ENCODE assay signal across 23 cellular contexts in genomic region chr2:100390001-100390940, GRCh38.
"Had no signal": no experiment of that assay in that cellular context is flagged by ENCODE, and none has a peak within 500 bp of the region (broad histone marks: within the 10 kb centered on the region; RNA-seq: fewer than 3 reads in every experiment).

No MANE protein-coding gene starts in this region.

- H3K36me3 ChIP-seq: adrenal gland, pancreas had no signal

- H3K27me3 ChIP-seq: adrenal gland, body of pancreas, left lung, pancreas, suprapubic skin, tibial artery had no signal

- H3K4me3 ChIP-seq: adrenal gland, body of pancreas, left lung, lower lobe of right lung, mucosa of descending colon, pancreas, psoas muscle, suprapubic skin, tibial artery had no signal

- H3K27ac ChIP-seq: adrenal gland, body of pancreas, epithelial cell of prostate, left lung, lower lobe of right lung, pancreas, psoas muscle, suprapubic skin, tibial artery had no signal

- DNase-seq: activated CD4-positive, alpha-beta T cell treated with anti-CD3 and anti-CD28 coated beads for 48 hours; activated CD4-positive, alpha-beta T cell treated with anti-CD3 and anti-CD28 coated beads, Interleukin-2, amount 50 U/mL, for 48 hours; activated T-cell treated with anti-CD3 and anti-CD28 coated beads, Interleukin-2, amount 50 U/mL, for 48 hours; aorta; body of pancreas; effector CD8-positive, alpha-beta T cell; left lung; lower lobe of right lung; mesendoderm; mucosa of descending colon; pancreas; psoas muscle; stimulated activated CD4-positive, alpha-beta T cell treated with anti-CD3 and anti-CD28 coated beads, Interleukin-15, amount 100 ng/mL, for 24 hours; stimulated activated CD4-positive, alpha-beta T cell treated with anti-CD3 and anti-CD28 coated beads, Interleukin-2, amount 100 ng/mL, for 24 hours; stimulated activated naive CD4-positive, alpha-beta T cell had no signal

- H3K9me3 Mint-ChIP-seq: activated naive CD4-positive, alpha-beta T cell treated with anti-CD3 and anti-CD28 coated beads, Interleukin-2, amount 50 U/mL, for 72 hours; activated T-helper 2 cell treated with anti-CD3 and anti-CD28 coated beads, Interferon-gamma antibody, Interleukin-2, Interleukin-4, amounts not matched to agents 10 μg/mL and 5 μg/mL and 100 μg/mL, durations not matched to agents 14 hours and 24 hours and 36 hours; natural killer cell treated with Interleukin-12 subunit alpha and Interleukin-12 subunit beta and Interleukin-15 and Interleukin-18, amount 100 ng/mL, for 72 hours had no signal

- H3K36me3 Mint-ChIP-seq: activated naive CD4-positive, alpha-beta T cell treated with anti-CD3 and anti-CD28 coated beads, Interleukin-2, amount 50 U/mL, for 72 hours; natural killer cell treated with Interleukin-12 subunit alpha and Interleukin-12 subunit beta and Interleukin-15 and Interleukin-18, amount 100 ng/mL, for 72 hours had no signal

- H3K27me3 Mint-ChIP-seq: natural killer cell treated with Interleukin-12 subunit alpha and Interleukin-12 subunit beta and Interleukin-15 and Interleukin-18, amount 100 ng/mL, for 72 hours had no signal

- H3K4me3 Mint-ChIP-seq: natural killer cell treated with Interleukin-12 subunit alpha and Interleukin-12 subunit beta and Interleukin-15 and Interleukin-18, amount 100 ng/mL, for 72 hours had no signal

- H3K9me3 ChIP-seq: adrenal gland, body of pancreas, left lung, lower lobe of right lung, mucosa of descending colon, pancreas, psoas muscle, suprapubic skin, tibial artery had no signal

- ATAC-seq: activated CD4-positive, CD25-positive, alpha-beta regulatory T cell treated with anti-CD3 and anti-CD28 coated beads, Interleukin-2, amount 50 U/mL, for 24 hours; activated naive CD4-positive, alpha-beta T cell treated with anti-CD3 and anti-CD28 coated beads, Interleukin-2, amount 50 U/mL, for 72 hours; body of pancreas; left lung; mucosa of descending colon; natural killer cell treated with Interleukin-12 subunit alpha and Interleukin-12 subunit beta and Interleukin-15 and Interleukin-18, amount 100 ng/mL, for 72 hours; pancreas; psoas muscle had no signal

- H3K27ac Mint-ChIP-seq: activated T-helper 2 cell treated with anti-CD3 and anti-CD28 coated beads, Interferon-gamma antibody, Interleukin-2, Interleukin-4, amounts not matched to agents 10 μg/mL and 5 μg/mL and 100 μg/mL, durations not matched to agents 14 hours and 24 hours and 36 hours; natural killer cell treated with Interleukin-12 subunit alpha and Interleukin-12 subunit beta and Interleukin-15 and Interleukin-18, amount 100 ng/mL, for 72 hours had no signal

- H3K4me1 ChIP-seq: adrenal gland, body of pancreas, left lung, lower lobe of right lung, pancreas, psoas muscle, suprapubic skin had no signal
